ENCODE assay signal across 7 cellular contexts in the genomic region with DNA sequence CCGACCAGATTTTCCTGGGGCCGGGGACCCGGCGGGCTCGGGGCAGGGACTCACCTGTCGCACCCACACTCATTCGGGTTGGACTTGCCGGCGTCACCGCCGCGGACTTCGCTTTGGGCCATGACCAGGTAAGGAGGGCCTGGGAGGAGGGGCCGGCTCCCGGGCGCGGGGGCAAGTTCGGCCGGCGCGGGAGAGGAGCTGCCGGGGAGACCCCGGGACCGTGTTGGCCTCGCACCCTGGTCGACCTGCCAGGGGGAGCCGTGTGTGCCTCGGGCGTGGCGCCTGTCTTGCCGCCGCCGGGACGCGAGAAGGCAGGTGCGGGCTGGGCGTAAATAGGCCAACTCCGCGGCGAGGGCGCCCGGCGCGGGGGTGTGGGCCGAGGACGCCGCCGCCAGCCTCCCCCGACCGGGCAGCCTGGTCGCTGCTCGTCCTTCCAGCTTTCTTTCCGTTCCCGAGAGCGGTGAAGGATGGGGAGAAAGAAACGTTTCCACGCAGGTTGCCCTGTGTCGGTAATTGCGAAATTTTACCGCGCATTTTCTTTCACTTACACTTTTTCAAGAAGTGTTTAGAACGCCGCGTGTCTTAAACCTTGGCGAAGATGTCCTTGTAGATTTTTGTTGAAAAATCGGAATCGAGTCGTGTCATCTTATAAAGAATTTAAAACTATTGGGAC. TPM values are rescaled to one million over a fixed set of nuclear protein-coding genes. Genes with fewer than 3 reads are reported as not detected.
DNase-seq lines count a peak whose midpoint lies in the region; ATAC-seq and TF ChIP-seq lines count a peak whose summit lies in the region.

No MANE protein-coding gene starts in this region.

- no peaks in the 10 kb centered on the region for H3K27me3 Mint-ChIP-seq in activated CD8-positive, alpha-beta T cell treated with anti-CD3 and anti-CD28 coated beads for 36 hours

- peaks cover 19% of the 10 kb centered on the region for H3K4me1 Mint-ChIP-seq in activated CD8-positive, alpha-beta T cell treated with anti-CD3 and anti-CD28 coated beads for 36 hours (ENCODE audit: low read depth)

- H3K9me3 Mint-ChIP-seq in activated CD8-positive, alpha-beta T cell treated with anti-CD3 and anti-CD28 coated beads for 36 hours, result no peaks in the 10 kb centered on the region

- H3K9me3 ChIP-seq in HUES64 (ENCODE audit: insufficient read depth, low read depth, low read length) (no peaks in the 10 kb centered on the region), muscle layer of colon (ENCODE audit: low read length) (no peaks in the 10 kb centered on the region), tibial artery (no peaks in the 10 kb centered on the region)

- POLR2A ChIA-PET in activated CD8-positive, alpha-beta T cell treated with anti-CD3 and anti-CD28 coated beads for 36 hours (lab: Charles Lee), result interaction anchor here (0.5 to 3.3 kb wide), 6 partner anchors 8 to 1360 kb away, joined by 3 to 15 read pairs (median 3); no protein-coding TSS in a partner anchor

- peaks cover 22% of the 10 kb centered on the region for H3K36me3 ChIP-seq in HUES64 (ENCODE audit: insufficient read depth, low read length)
- peaks cover 12% of the 10 kb centered on the region for H3K36me3 ChIP-seq in muscle layer of colon (ENCODE audit: insufficient read depth, low read length)
- H3K36me3 ChIP-seq in tibial artery, result peaks cover 5 to 11% (median 7%) of the 10 kb centered on the region in 3 donors

- intact Hi-C loops in activated CD8-positive, alpha-beta T cell treated with anti-CD3 and anti-CD28 coated beads for 36 hours (cut with micrococcal nuclease), result loop anchor here (2.0 kb wide), 1 partner anchor 347 kb away; the partner anchor contains the start of gene ATG4C
- intact Hi-C loops in tibial artery (cut with DNase I; ENCODE audit: low total_unique reads), result loop anchor here (5.0 kb wide), 1 partner anchor 250 kb away; the partner anchor contains the start of gene DOCK7

- peak overlapping the region; percentile 92 for H3K4me3 Mint-ChIP-seq in activated CD8-positive, alpha-beta T cell treated with anti-CD3 and anti-CD28 coated beads for 36 hours

- WGBS in HUES64, result under 1% methylated on average over 68 of the region's 68 CpGs

- CTCF ChIA-PET in activated CD8-positive, alpha-beta T cell treated with anti-CD3 and anti-CD28 coated beads for 36 hours (lab: Charles Lee), result interaction anchor here (1.5 kb wide), 1 partner anchor 12 kb away, joined by 4 read pairs; no protein-coding TSS in a partner anchor

- peaks cover 39% of the 10 kb centered on the region for H3K36me3 Mint-ChIP-seq in activated CD8-positive, alpha-beta T cell treated with anti-CD3 and anti-CD28 coated beads for 36 hours (ENCODE audit: low read depth)

- peak overlapping the region; percentile 97 for H3K9ac ChIP-seq in HUES64 (ENCODE audit: low read depth, low read length)
- peak overlapping the region; percentile 55 for H3K9ac ChIP-seq in muscle layer of colon (ENCODE audit: low read length)

- no peak for ATAC-seq in activated CD8-positive, alpha-beta T cell treated with anti-CD3 and anti-CD28 coated beads for 36 hours
- ATAC-seq in HG02588 (IDR thresholded peaks at IDR 0.05; ENCODE audit: unreplicated experiment), result no peak

- peak overlapping the region; percentile 99 for H3K27ac Mint-ChIP-seq in activated CD8-positive, alpha-beta T cell treated with anti-CD3 and anti-CD28 coated beads for 36 hours

- H3K4me3 ChIP-seq in HUES64 (ENCODE audit: low read length), result peak overlapping the region; percentile 72
- peak overlapping the region; percentile 92 for H3K4me3 ChIP-seq in epithelial cell of esophagus (ENCODE audit: low read length)
- peak overlapping the region; percentile 89 to 98 for H3K4me3 ChIP-seq in muscle layer of colon (ENCODE audit: low read depth in 1 of 2, low read length in 2 of 2)
- peak overlapping the region; percentile 63 to 92 for H3K4me3 ChIP-seq in tibial artery

- H3K27me3 ChIP-seq in HUES64 (ENCODE audit: insufficient read depth, low read length), result no peaks in the 10 kb centered on the region
- no peaks in the 10 kb centered on the region for H3K27me3 ChIP-seq in muscle layer of colon (ENCODE audit: control insufficient read depth in 1 of 2, insufficient read depth in 2 of 2, low read length in 2 of 2)
- H3K27me3 ChIP-seq in tibial artery, result no peaks in the 10 kb centered on the region

- TF ChIP-seq CTCF in GM13977 (IDR thresholded peaks at IDR 0.05; ENCODE audit: extremely low read depth, insufficient read depth, missing control alignments), result no peak
- TF ChIP-seq CTCF in activated CD8-positive, alpha-beta T cell treated with anti-CD3 and anti-CD28 coated beads for 36 hours (IDR thresholded peaks at IDR 0.05), result no peak
- TF ChIP-seq CTCF in epithelial cell of esophagus (IDR thresholded peaks at IDR 0.05; ENCODE audit: insufficient read depth, low read depth, low read length, missing control alignments), result no peak
- no peak for TF ChIP-seq CTCF in tibial artery (IDR thresholded peaks at IDR 0.05)

- H3K4me1 ChIP-seq in HUES64 (ENCODE audit: insufficient read depth, low read length) (peaks cover 8% of the 10 kb centered on the region), muscle layer of colon (ENCODE audit: insufficient read depth, low read length) (peaks cover 29% of the 10 kb centered on the region), tibial artery (peaks cover 0 to 42% (median 25%) of the 10 kb centered on the region in 4 donors)

- DNase-seq in GM13977 (ENCODE audit: low spot score), result peak; percentile 34
- peak; percentile 45 for DNase-seq in activated CD8-positive, alpha-beta T cell treated with anti-CD3 and anti-CD28 coated beads for 36 hours
- peak; percentile 46 for DNase-seq in epithelial cell of esophagus (ENCODE audit: low read depth)
- DNase-seq in tibial artery, result peak in 1 of 2 donors; percentile 77

- H3K27ac ChIP-seq in HUES64 (ENCODE audit: low read depth, low read length) (peak overlapping the region; percentile 98), muscle layer of colon (ENCODE audit: low read depth, low read length) (peak overlapping the region; percentile 96), tibial artery (peak overlapping the region; percentile 95 to 98)

- in situ Hi-C loops in GM13977 (cut with MboI; ENCODE audit: low pct_unique_long_range_greater_than_20kb, low sequenced_read_pairs, unreplicated experiment), result no loop called here

RNA-seq across cellular contexts. Expression of gene USP1, which starts 0.6 kb away (rescaled TPM):
- polyA plus RNA-seq in HUES64 (2013, experiment 1 of 2), result 56.2 TPM
- 56.1 TPM for polyA plus RNA-seq in HUES64 (2013, experiment 2 of 2)
- 10 to 100 TPM; 67.3 to 68.1 TPM for total RNA-seq in activated CD8-positive, alpha-beta T cell treated with anti-CD3 and anti-CD28 coated beads for 36 hours
